Comparison of ENCODE assay signal across 25 cellular contexts in genomic region chr2:75344146-75344545, GRCh38.
DNase-seq lines count a peak whose midpoint lies in the region; ATAC-seq, FAIRE-seq and TF ChIP-seq lines count a peak whose summit lies in the region.
"Had no signal": no experiment of that assay in that cellular context is flagged by ENCODE, and none has a peak within 500 bp of the region (broad histone marks: within the 10 kb centered on the region; RNA-seq: fewer than 3 reads in every experiment).

No MANE protein-coding gene starts in this region.

- SMC1A ChIA-PET in GM12878 (lab: Charles Lee; ENCODE audit: uncharacterized antibody, unreplicated experiment): interaction anchor here (0.6 to 3.3 kb wide), 21 partner anchors 8 to 333 kb away, joined by 3 to 27 read pairs (median 4); no protein-coding TSS in a partner anchor

- in situ Hi-C loops in GM12878 (cut with MboI): no loop called here

- TF ChIP-seq CTCF in GM12878 (IDR thresholded peaks at IDR 0.05 in 2 of 3, conservative IDR thresholded peaks at IDR 0.05 in 1 of 3; ENCODE audit: control insufficient read depth in 2 of 3, extremely low read depth in 1 of 3, insufficient read depth in 1 of 3, low read depth in 3 of 3, low read length in 3 of 3) (no peak), nephron progenitor cell (IDR thresholded peaks at IDR 0.05) (no peak), suprapubic skin (IDR thresholded peaks at IDR 0.05) (no peak)

- H3K9me3 Mint-ChIP-seq in nephron progenitor cell: no peaks in the 10 kb centered on the region
- H3K9me3 Mint-ChIP-seq: CD4-positive, alpha-beta T cell; CD8-positive, alpha-beta memory T cell; HFFc6 had no signal

- TF ChIP-seq POLR2A in GM12878 (IDR thresholded peaks at IDR 0.05; ENCODE audit: low read depth, low read length) (no peak), suprapubic skin (IDR thresholded peaks at IDR 0.05) (no peak)

- WGBS in GM12878 (ENCODE audit: insufficient coverage, insufficient replicate concordance, low lambda C conversion rate, missing lambda C conversion rate): 0% methylated on average over 1 of the region's 1 CpG
- WGBS in suprapubic skin: 82% methylated on average over 1 of the region's 1 CpG

- POLR2A ChIA-PET in GM12878 (lab: Charles Lee): interaction anchor here (0.9 to 1.5 kb wide), 5 partner anchors 11 to 277 kb away, joined by 3 to 5 read pairs (median 3); no protein-coding TSS in a partner anchor

- H3K9me3 ChIP-seq in HUES48 (ENCODE audit: control insufficient read depth, insufficient read depth, low read length) (no peaks in the 10 kb centered on the region), GM12878 (replicated peaks; ENCODE audit: control insufficient read depth, insufficient read depth, low read length) (no peaks in the 10 kb centered on the region), suprapubic skin (no peaks in the 10 kb centered on the region)
- H3K9me3 ChIP-seq: A549; BE2C; BLaER1 treated with 17β-estradiol and CSF1 and Interleukin-3, amounts not matched to agents 10 nM and 100 nM; HAP-1 had no signal

- H3K4me3 ChIP-seq in HUES48 (ENCODE audit: low read depth, low read length) (no peak overlapping the region), GM12878 (no peak overlapping the region), suprapubic skin (no peak overlapping the region)
- H3K4me3 ChIP-seq: A549; BLaER1 treated with 17β-estradiol and CSF1 and Interleukin-3, amounts not matched to agents 10 nM and 100 nM; GM23248; HAP-1 had no signal

- no peaks in the 10 kb centered on the region for H3K4me1 Mint-ChIP-seq in nephron progenitor cell
- H3K4me1 Mint-ChIP-seq: CD14-positive monocyte; CD8-positive, alpha-beta memory T cell had no signal

- H3K27ac ChIP-seq in HUES48 (ENCODE audit: low read depth, low read length) (peak overlapping the region; percentile 32), GM12878 (ENCODE audit: control insufficient read depth, insufficient read depth) (no peak overlapping the region), suprapubic skin (no peak overlapping the region)
- H3K27ac ChIP-seq: A549; BLaER1 treated with 17β-estradiol and CSF1 and Interleukin-3, amounts not matched to agents 10 nM and 100 nM; GM23248 had no signal

- no peak overlapping the region for H3K4me3 Mint-ChIP-seq in nephron progenitor cell
- H3K4me3 Mint-ChIP-seq: CD14-positive monocyte; CD4-positive, alpha-beta T cell; CD8-positive, alpha-beta memory T cell; HFFc6 had no signal

- H3K36me3 ChIP-seq in HUES48 (ENCODE audit: control insufficient read depth, insufficient read depth, low read length) (no peaks in the 10 kb centered on the region), GM12878 (ENCODE audit: control insufficient read depth in 2 of 2, insufficient read depth in 2 of 2, low read length in 1 of 2) (no peaks in the 10 kb centered on the region), suprapubic skin (no peaks in the 10 kb centered on the region)
- H3K36me3 ChIP-seq: BE2C; BLaER1 treated with 17β-estradiol and CSF1 and Interleukin-3, amounts not matched to agents 10 nM and 100 nM; HAP-1 had no signal

- H3K79me2 ChIP-seq in GM12878 (ENCODE audit: control insufficient read depth, insufficient read depth, low read length): no peaks in the 10 kb centered on the region

- no peak overlapping the region for H2AFZ ChIP-seq in GM12878 (ENCODE audit: control insufficient read depth, low read depth, low read length)
- H2AFZ ChIP-seq: GM23248 had no signal

- intact Hi-C loops in GM12878 (cut with micrococcal nuclease; ENCODE audit: unreplicated experiment): no loop called here

- no peaks in the 10 kb centered on the region for H3K36me3 Mint-ChIP-seq in nephron progenitor cell (ENCODE audit: low read depth)
- H3K36me3 Mint-ChIP-seq: CD14-positive monocyte had no signal

- H3K27ac Mint-ChIP-seq in nephron progenitor cell: peak overlapping the region; percentile 48
- H3K27ac Mint-ChIP-seq: CD14-positive monocyte; CD4-positive, alpha-beta T cell; CD8-positive, alpha-beta memory T cell; HFFc6 had no signal

- H3K27me3 Mint-ChIP-seq in nephron progenitor cell (ENCODE audit: low read depth, poor library complexity): no peaks in the 10 kb centered on the region
- H3K27me3 Mint-ChIP-seq: CD4-positive, alpha-beta T cell had no signal

- no peak for TF ChIP-seq EP300 in GM12878 (IDR thresholded peaks at IDR 0.05; ENCODE audit: borderline replicate concordance in 1 of 2, control insufficient read depth in 1 of 2, low read depth in 2 of 2, low read length in 2 of 2)
- TF ChIP-seq EP300 in suprapubic skin (IDR thresholded peaks at IDR 0.05): no peak

- no peaks in the 10 kb centered on the region for H4K20me1 ChIP-seq in GM12878 (ENCODE audit: control insufficient read depth, insufficient read depth)
- H4K20me1 ChIP-seq: BLaER1 treated with 17β-estradiol and CSF1 and Interleukin-3, amounts not matched to agents 10 nM and 100 nM had no signal

- RAD21 ChIA-PET in GM12878 (lab: Charles Lee; ENCODE audit: unreplicated experiment): interaction anchor here (1.2 to 2.3 kb wide), 4 partner anchors 11 to 89 kb away, joined by 4 to 14 read pairs (median 5); no protein-coding TSS in a partner anchor

- no peak overlapping the region for H3K4me2 ChIP-seq in GM12878 (ENCODE audit: control insufficient read depth, insufficient read depth)
- H3K4me2 ChIP-seq: A549; BLaER1 treated with 17β-estradiol and CSF1 and Interleukin-3, amounts not matched to agents 10 nM and 100 nM had no signal

- H3K9ac ChIP-seq in HUES48 (ENCODE audit: low read depth, low read length) (no peak overlapping the region), GM12878 (ENCODE audit: control insufficient read depth, insufficient read depth, low read length) (no peak overlapping the region)
- H3K9ac ChIP-seq: BLaER1 treated with 17β-estradiol and CSF1 and Interleukin-3, amounts not matched to agents 10 nM and 100 nM; GM23248 had no signal

- H3K27me3 ChIP-seq in HUES48 (ENCODE audit: control insufficient read depth, insufficient read depth, low read length): no peaks in the 10 kb centered on the region
- H3K27me3 ChIP-seq in GM12878 (replicated peaks in 1 of 2; ENCODE audit: control insufficient read depth in 2 of 2, insufficient read depth in 2 of 2, low read length in 1 of 2): no peaks in the 10 kb centered on the region
- no peaks in the 10 kb centered on the region for H3K27me3 ChIP-seq in suprapubic skin
- H3K27me3 ChIP-seq: BE2C; BLaER1 treated with 17β-estradiol and CSF1 and Interleukin-3, amounts not matched to agents 10 nM and 100 nM had no signal

- ATAC-seq in GM12878: no peak
- ATAC-seq: A549 had no signal

- TF ChIP-seq RAD21 in GM12878 (IDR thresholded peaks at IDR 0.05; ENCODE audit: insufficient read depth, low read depth, low read length): no peak

- CTCF ChIA-PET in GM12878 (lab: Yijun Ruan, JAX): interaction anchor here (0.9 to 1.6 kb wide), 7 partner anchors 10 to 303 kb away, joined by 3 to 6 read pairs (median 3); partner anchors contain the start of gene MRPL19

- no peak for FAIRE-seq in GM12878 (lab: Jason Lieb, UNC)
- FAIRE-seq: A549, D721Med, GM18507, H54 had no signal

- DNase-seq in GM12878 (ENCODE audit: low read depth, low spot score): no peak
- DNase-seq in nephron progenitor cell: no peak
- DNase-seq in ureter (ENCODE audit: low spot score): no peak
- no peak for DNase-seq in suprapubic skin (ENCODE audit: low spot score in 2 of 2)
- no peak for DNase-seq in activated CD8-positive, alpha-beta memory T cell treated with anti-CD3 and anti-CD28 coated beads for 24 hours
- DNase-seq: 8988T; ACHN; AML-193; BE2C; CD4-positive, alpha-beta T cell; CD8-positive, alpha-beta memory T cell; DMS 273 treated with DMSO at 0.1 percent for 48 hours; DMS79; EL; GDM1; GM23248; HFFc6 had no signal

- no TSS peak for BruUV-seq in GM12878 (replicated peaks; lab: Mats Ljungman, UMichigan)

- peaks cover 22% of the 10 kb centered on the region for H3K4me1 ChIP-seq in HUES48 (ENCODE audit: control insufficient read depth, insufficient read depth, low read length)
- no peaks in the 10 kb centered on the region for H3K4me1 ChIP-seq in GM12878 (ENCODE audit: control insufficient read depth, insufficient read depth, low read length)
- H3K4me1 ChIP-seq in suprapubic skin: no peaks in the 10 kb centered on the region
- H3K4me1 ChIP-seq: A549; BE2C; BLaER1 treated with 17β-estradiol and CSF1 and Interleukin-3, amounts not matched to agents 10 nM and 100 nM had no signal

TF ChIP-seq in GM12878, 131 proteins besides CTCF, POLR2A, EP300 and RAD21:
- 0 out of 2 replicates have a peak, but pooled peaks have one; percentile 2 for TF ChIP-seq GATAD2B (conservative IDR thresholded peaks at IDR 0.05; ENCODE audit: low read depth)
- TF ChIP-seq RAD51 (IDR thresholded peaks at IDR 0.05): no peak
TF ChIP-seq in GM12878: peak in this region for 1.
